ENCODE assay signal across 2 cellular contexts in the genomic region with DNA sequence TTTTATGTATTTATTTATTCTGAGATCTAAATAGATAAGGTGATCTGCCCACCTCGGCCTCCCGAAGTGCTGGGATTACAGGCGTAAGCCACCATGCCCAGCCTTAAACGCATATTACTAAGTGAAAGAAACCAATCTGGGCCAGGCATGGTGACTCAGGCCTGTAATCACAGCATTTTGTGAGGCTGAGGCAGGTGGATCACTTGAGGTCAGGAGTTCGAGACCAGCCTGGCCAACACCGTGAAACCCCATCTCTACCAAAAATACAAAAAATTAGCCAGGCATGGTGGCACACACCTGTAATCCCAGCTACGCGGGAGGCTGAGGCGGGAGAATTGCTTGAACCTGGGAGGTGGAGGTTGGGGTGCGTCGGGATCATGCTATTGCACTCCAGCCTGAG. TPM values are rescaled to one million over a fixed set of nuclear protein-coding genes. Genes with fewer than 3 reads are reported as not detected.
"Had no signal": no experiment of that assay in that cellular context is flagged by ENCODE, and none has a peak within 500 bp of the region (broad histone marks: within the 10 kb centered on the region; RNA-seq: fewer than 3 reads in every experiment).

No MANE protein-coding gene starts in this region.

RNA-seq across cellular contexts. Expression of a gene that starts 56.9 kb away (rescaled TPM):
- total RNA-seq: G401, GM12878 had no signal
